ENCODE assay signal across 11 cellular contexts in genomic region chr20:51752343-51752951, GRCh38. TPM values are rescaled to one million over a fixed set of nuclear protein-coding genes. Genes with fewer than 3 reads are reported as not detected.
DNase-seq lines count a peak whose midpoint lies in the region; ATAC-seq, FAIRE-seq and TF ChIP-seq lines count a peak whose summit lies in the region.
"Had no signal": no experiment of that assay in that cellular context is flagged by ENCODE, and none has a peak within 500 bp of the region (broad histone marks: within the 10 kb centered on the region; RNA-seq: fewer than 3 reads in every experiment).

No MANE protein-coding gene starts in this region.

- no peaks in the 10 kb centered on the region for H3K9me2 ChIP-seq in PC-3 (replicated peaks; ENCODE audit: low read length)

- POLR2A ChIA-PET in AG04450 (lab: Yijun Ruan, JAX) (interaction anchor here (0.6 to 1.0 kb wide), 3 partner anchors 9 to 21 kb away, joined by 3 to 6 read pairs (median 3); no protein-coding TSS in a partner anchor), PC-3 (lab: Charles Lee; ENCODE audit: unreplicated experiment) (interaction anchor here (0.6 to 1.0 kb wide), 3 partner anchors 13 to 59 kb away, joined by 3 to 7 read pairs (median 3); no protein-coding TSS in a partner anchor), endothelial cell of umbilical vein (lab: Charles Lee) (interaction anchor here (0.6 kb wide), 1 partner anchor 163 kb away, joined by 3 read pairs; no protein-coding TSS in a partner anchor)
- POLR2A ChIA-PET in activated CD4-positive, alpha-beta T cell treated with anti-CD3 and anti-CD28 coated beads, Interleukin-2, amount 10 ng/mL, durations not matched to agents 7 days and 5 days (lab: Charles Lee) = no interaction called here

- intact Hi-C loops in PC-3 (cut with micrococcal nuclease) = loop anchor here (1.0 to 5.0 kb wide), 7 partner anchors 8 to 190 kb away; partner anchors contain the start of gene SALL4
- intact Hi-C loops in endothelial cell of umbilical vein (cut with micrococcal nuclease) = loop anchor here (1.0 to 5.0 kb wide), 6 partner anchors 9 to 180 kb away; no protein-coding TSS in a partner anchor

- peak; percentile 92 for FAIRE-seq in endothelial cell of umbilical vein (lab: Jason Lieb, UNC)
- FAIRE-seq: D721Med, K562 had no signal

- H3F3A ChIP-seq in PC-3 (ENCODE audit: low read length, unreplicated experiment) = peaks cover 8% of the 10 kb centered on the region

- H3K79me2 ChIP-seq in PC-3 (ENCODE audit: low read length) = peaks cover 72% of the 10 kb centered on the region
- H3K79me2 ChIP-seq in endothelial cell of umbilical vein (ENCODE audit: control insufficient read depth, insufficient read depth, low read length) = peaks cover 12% of the 10 kb centered on the region

- BruUV-seq in PC-3 (replicated peaks; lab: Mats Ljungman, UMichigan) (TSS peak; percentile 78), endothelial cell of umbilical vein (replicated peaks; lab: Mats Ljungman, UMichigan) (TSS peak; percentile 87)

- peak; percentile 42 for ATAC-seq in PC-3
- no peak for ATAC-seq in activated T-cell treated with anti-CD3 and anti-CD28 coated beads, Interleukin-2, amount 50 U/mL, for 4 hours
- ATAC-seq: K562 had no signal

- CTCF ChIA-PET in AG04450 (lab: Charles Lee) (interaction anchor here (0.6 to 1.2 kb wide), 4 partner anchors 8 to 48 kb away, joined by 3 to 12 read pairs (median 4); no protein-coding TSS in a partner anchor), PC-3 (lab: Charles Lee) (interaction anchor here (0.5 to 0.6 kb wide), 2 partner anchors 52 to 310 kb away, joined by 4 to 5 read pairs; no protein-coding TSS in a partner anchor), endothelial cell of umbilical vein (lab: Charles Lee) (interaction anchor here (0.7 to 1.8 kb wide), 6 partner anchors 9 to 331 kb away, joined by 3 to 8 read pairs (median 4); no protein-coding TSS in a partner anchor)
- CTCF ChIA-PET in activated CD4-positive, alpha-beta T cell treated with anti-CD3 and anti-CD28 coated beads, Interleukin-2, amount 10 ng/mL, durations not matched to agents 7 days and 5 days (lab: Charles Lee) = no interaction called here

- TF ChIP-seq CTCF in AG04450 (IDR thresholded peaks at IDR 0.05; ENCODE audit: low read depth, low read length) = no peak
- TF ChIP-seq CTCF in PC-3 (conservative IDR thresholded peaks at IDR 0.05; ENCODE audit: low read depth, low read length) = no peak
- TF ChIP-seq CTCF in endothelial cell of umbilical vein (IDR thresholded peaks at IDR 0.05; ENCODE audit: extremely low read depth in 1 of 2, insufficient read depth in 1 of 2, low read depth in 1 of 2, low read length in 2 of 2) = no peak

- H4K20me1 ChIP-seq in PC-3 (ENCODE audit: low read length) = no peaks in the 10 kb centered on the region
- no peaks in the 10 kb centered on the region for H4K20me1 ChIP-seq in endothelial cell of umbilical vein (replicated peaks; ENCODE audit: control insufficient read depth, extremely low read depth, insufficient read depth, low read length)

- no peak overlapping the region for H3K27ac Mint-ChIP-seq in activated CD4-positive, alpha-beta T cell treated with anti-CD3 and anti-CD28 coated beads, Interleukin-2, amount 10 ng/mL, durations not matched to agents 7 days and 5 days

- H3K9me3 ChIP-seq in AG04450 (ENCODE audit: control insufficient read depth, insufficient read depth, low read length) = no peaks in the 10 kb centered on the region
- no peaks in the 10 kb centered on the region for H3K9me3 ChIP-seq in PC-3 (ENCODE audit: low read length)
- no peaks in the 10 kb centered on the region for H3K9me3 ChIP-seq in endothelial cell of umbilical vein (replicated peaks; ENCODE audit: control insufficient read depth, insufficient read depth, low read length)

- H3K27me3 ChIP-seq in AG04450 (ENCODE audit: control insufficient read depth, insufficient read depth, low read length) = no peaks in the 10 kb centered on the region
- no peaks in the 10 kb centered on the region for H3K27me3 ChIP-seq in PC-3 (ENCODE audit: low read length)
- H3K27me3 ChIP-seq in endothelial cell of umbilical vein (ENCODE audit: control insufficient read depth in 2 of 2, insufficient read depth in 2 of 2, low read length in 2 of 2) = no peaks in the 10 kb centered on the region

- H3K36me3 ChIP-seq in PC-3 (ENCODE audit: low read depth, low read length) = no peaks in the 10 kb centered on the region
- no peaks in the 10 kb centered on the region for H3K36me3 ChIP-seq in endothelial cell of umbilical vein (ENCODE audit: control insufficient read depth in 2 of 2, extremely low read depth in 1 of 2, insufficient read depth in 2 of 2, low read length in 2 of 2)

- no peaks in the 10 kb centered on the region for H3K9me1 ChIP-seq in endothelial cell of umbilical vein (replicated peaks; ENCODE audit: control insufficient read depth, extremely low read depth, insufficient read depth, low read length)

- dilution Hi-C loops in endothelial cell of umbilical vein (cut with MboI; ENCODE audit: extremely low pct_ligation_motif_present, low sequenced_read_pairs) = no loop called here

- H2AFZ ChIP-seq in PC-3 (ENCODE audit: low read length) = no peak overlapping the region
- H2AFZ ChIP-seq in endothelial cell of umbilical vein (ENCODE audit: low read depth, low read length) = no peak overlapping the region

- no peaks in the 10 kb centered on the region for H3K36me3 Mint-ChIP-seq in activated T-cell treated with anti-CD3 and anti-CD28 coated beads, Interleukin-2, amount 50 U/mL, for 4 hours (ENCODE audit: insufficient read depth)
- H3K36me3 Mint-ChIP-seq in activated CD4-positive, alpha-beta T cell treated with anti-CD3 and anti-CD28 coated beads, Interleukin-2, amount 10 ng/mL, durations not matched to agents 7 days and 5 days (ENCODE audit: low read depth) = no peaks in the 10 kb centered on the region

- H3K9ac ChIP-seq in PC-3 (ENCODE audit: low read length) (peak overlapping the region; percentile 67), endothelial cell of umbilical vein (replicated peaks; ENCODE audit: extremely low read depth, insufficient read depth, low read length) (peak overlapping the region; percentile 80)

- H3K27me3 Mint-ChIP-seq in activated T-cell treated with anti-CD3 and anti-CD28 coated beads, Interleukin-2, amount 50 U/mL, for 4 hours (ENCODE audit: low read depth) = peaks cover 2% of the 10 kb centered on the region
- no peaks in the 10 kb centered on the region for H3K27me3 Mint-ChIP-seq in activated CD4-positive, alpha-beta T cell treated with anti-CD3 and anti-CD28 coated beads, Interleukin-2, amount 10 ng/mL, durations not matched to agents 7 days and 5 days

- H3K4me2 ChIP-seq in PC-3 (ENCODE audit: low read length) (peak overlapping the region; percentile 67), endothelial cell of umbilical vein (ENCODE audit: insufficient read depth, low read length) (peak overlapping the region; percentile 87)

- DNase-seq in AG04450 (ENCODE audit: low read depth, low spot score) = peak; percentile 69
- peak; percentile 97 for DNase-seq in PC-3
- peak; percentile 89 for DNase-seq in endothelial cell of umbilical vein (ENCODE audit: low read depth, low spot score)
- DNase-seq in myocyte (ENCODE audit: low read depth) = peak; percentile 68
- DNase-seq in effector CD8-positive, alpha-beta T cell (lab: John Stamatoyannopoulos, UW) = no peak
- no peak for DNase-seq in NCI-H128 (lab: John Stamatoyannopoulos, UW; ENCODE audit: unreplicated experiment)
- no peak for DNase-seq in activated T-cell treated with anti-CD3 and anti-CD28 coated beads, Interleukin-2, amount 50 U/mL, for 4 hours
- no peak for DNase-seq in activated CD4-positive, alpha-beta T cell treated with anti-CD3 and anti-CD28 coated beads, Interleukin-2, amount 10 ng/mL, durations not matched to agents 7 days and 5 days
- DNase-seq: cortex of kidney had no signal

- TF ChIP-seq POLR2A in endothelial cell of umbilical vein (IDR thresholded peaks at IDR 0.05; ENCODE audit: low read depth, low read length) = no peak

- H3K4me1 ChIP-seq in PC-3 (ENCODE audit: insufficient read depth, low read length) = peaks cover 54% of the 10 kb centered on the region
- peaks cover 37% of the 10 kb centered on the region for H3K4me1 ChIP-seq in endothelial cell of umbilical vein (ENCODE audit: control insufficient read depth, extremely low read depth, insufficient read depth, low read length)

- no peaks in the 10 kb centered on the region for H3K9me3 Mint-ChIP-seq in activated T-cell treated with anti-CD3 and anti-CD28 coated beads, Interleukin-2, amount 50 U/mL, for 4 hours
- H3K9me3 Mint-ChIP-seq in activated CD4-positive, alpha-beta T cell treated with anti-CD3 and anti-CD28 coated beads, Interleukin-2, amount 10 ng/mL, durations not matched to agents 7 days and 5 days = no peaks in the 10 kb centered on the region

- H3K4me3 ChIP-seq in AG04450 (ENCODE audit: low read depth, low read length) (peak overlapping the region; percentile 25), PC-3 (ENCODE audit: low read length) (peak overlapping the region; percentile 14; the same call in 1 of the 2 replicates), endothelial cell of umbilical vein (replicated peaks in 1 of 3; ENCODE audit: insufficient read depth in 1 of 3, low read depth in 1 of 3, low read length in 3 of 3) (peak overlapping the region in 1 of 3 experiments; percentile 34)
- H3K4me3 ChIP-seq: K562 had no signal

- H3K4me3 Mint-ChIP-seq in activated T-cell treated with anti-CD3 and anti-CD28 coated beads, Interleukin-2, amount 50 U/mL, for 4 hours = no peak overlapping the region
- no peak overlapping the region for H3K4me3 Mint-ChIP-seq in activated CD4-positive, alpha-beta T cell treated with anti-CD3 and anti-CD28 coated beads, Interleukin-2, amount 10 ng/mL, durations not matched to agents 7 days and 5 days

- H3K27ac ChIP-seq in AG04450 (ENCODE audit: low read depth, low read length) (peak overlapping the region; percentile 93), PC-3 (ENCODE audit: low read length) (peak overlapping the region; percentile 87), endothelial cell of umbilical vein (ENCODE audit: insufficient read depth, low read depth, low read length) (peak overlapping the region; percentile 94)

- peaks cover 3% of the 10 kb centered on the region for H3K4me1 Mint-ChIP-seq in activated T-cell treated with anti-CD3 and anti-CD28 coated beads, Interleukin-2, amount 50 U/mL, for 4 hours (ENCODE audit: low read depth)
- peaks cover 3% of the 10 kb centered on the region for H3K4me1 Mint-ChIP-seq in activated CD4-positive, alpha-beta T cell treated with anti-CD3 and anti-CD28 coated beads, Interleukin-2, amount 10 ng/mL, durations not matched to agents 7 days and 5 days

RNA-seq across cellular contexts. Expression of gene ATP9A, which starts 15.7 kb away (rescaled TPM):
- polyA plus RNA-seq in AG04450 (2011; rRNA removed) = 35.3 and 37.1 TPM in 2 replicates
- 95.4 and 107 TPM in 2 replicates for polyA minus RNA-seq in AG04450 (2011; rRNA and poly(A)+ RNA removed)
- total RNA-seq in PC-3 (2014; rRNA removed) = 31.3 and 34.6 TPM in 2 replicates
- total RNA-seq in endothelial cell of umbilical vein = 35.2 and 41.5 TPM in 2 replicates
- 18.5 and 20.9 TPM in 2 replicates for polyA plus RNA-seq in endothelial cell of umbilical vein
- polyA plus RNA-seq in endothelial cell of umbilical vein (2011; cell fraction: cytosol; rRNA removed) = 16.6 and 17.8 TPM in 2 replicates
- polyA plus RNA-seq in endothelial cell of umbilical vein (2011; cell fraction: nucleus; rRNA removed) = 25.9 and 26.1 TPM in 2 replicates
- 21.5 and 23.6 TPM in 2 replicates for polyA plus RNA-seq in endothelial cell of umbilical vein (2012)
- 85.7 and 89.7 TPM in 2 replicates for polyA minus RNA-seq in endothelial cell of umbilical vein
- 12.4 TPM for polyA minus RNA-seq in endothelial cell of umbilical vein (2011; cell fraction: cytosol; rRNA and poly(A)+ RNA removed)
- polyA minus RNA-seq in endothelial cell of umbilical vein (2011; cell fraction: nucleus; rRNA and poly(A)+ RNA removed) = 29.2 and 31.2 TPM in 2 replicates
- 7.6 and 13.3 TPM in 2 replicates for total RNA-seq in myocyte
- 21.3 TPM for polyA plus RNA-seq in myocyte (2012)
- 1 to 10 TPM in 2 of 3 donors, under 1 TPM in 1; 0.30 to 1.2 (median 1.0) TPM for total RNA-seq in activated T-cell treated with anti-CD3 and anti-CD28 coated beads, Interleukin-2, amount 50 U/mL, for 4 hours
- total RNA-seq in activated CD4-positive, alpha-beta T cell treated with anti-CD3 and anti-CD28 coated beads, Interleukin-2, amount 10 ng/mL, durations not matched to agents 7 days and 5 days = under 1 TPM; 0.21 to 0.50 TPM

RNA-seq across cellular contexts. Expression of gene SALL4, which starts 49.9 kb away (rescaled TPM):
- 0.46 and 0.57 TPM in 2 replicates for polyA plus RNA-seq in AG04450 (2011; rRNA removed)
- 0.28 and 0.56 TPM in 2 replicates for polyA minus RNA-seq in AG04450 (2011; rRNA and poly(A)+ RNA removed)
- total RNA-seq in PC-3 (2014; rRNA removed) = 1.7 and 3.1 TPM in 2 replicates
- 1.4 and 1.9 TPM in 2 replicates for total RNA-seq in endothelial cell of umbilical vein
- polyA plus RNA-seq in endothelial cell of umbilical vein = 0.67 and 1.3 TPM in 2 replicates
- 0.28 and 0.48 TPM in 2 replicates for polyA plus RNA-seq in endothelial cell of umbilical vein (2011; cell fraction: cytosol; rRNA removed)
- polyA plus RNA-seq in endothelial cell of umbilical vein (2011; cell fraction: nucleus; rRNA removed) = 6.5 and 6.8 TPM in 2 replicates
- 0.51 and 1.00 TPM in 2 replicates for polyA plus RNA-seq in endothelial cell of umbilical vein (2012)
- 0.98 and 3.3 TPM in 2 replicates for polyA minus RNA-seq in endothelial cell of umbilical vein
- 1.5 TPM for polyA minus RNA-seq in endothelial cell of umbilical vein (2011; cell fraction: cytosol; rRNA and poly(A)+ RNA removed)
- 1.4 and 2.7 TPM in 2 replicates for polyA minus RNA-seq in endothelial cell of umbilical vein (2011; cell fraction: nucleus; rRNA and poly(A)+ RNA removed)
- not detected in 2 replicates for total RNA-seq in myocyte
- 0.14 TPM for polyA plus RNA-seq in myocyte (2012)
- total RNA-seq in activated T-cell treated with anti-CD3 and anti-CD28 coated beads, Interleukin-2, amount 50 U/mL, for 4 hours = under 1 TPM; 0.08 to 0.22 (median 0.15) TPM
- under 1 TPM in 1 of 2 experiments, not detected in 1; 0.17 TPM for total RNA-seq in activated CD4-positive, alpha-beta T cell treated with anti-CD3 and anti-CD28 coated beads, Interleukin-2, amount 10 ng/mL, durations not matched to agents 7 days and 5 days

Comparison
In these comparisons a context has a peak if more than half of its experiments do, and no peak if none do; other contexts are left out.
1. DNase-seq: peak in AG04450 (single experiment), PC-3 (single experiment), endothelial cell of umbilical vein (single experiment) and myocyte (single experiment); none in effector CD8-positive, alpha-beta T cell (single experiment), NCI-H128 (single experiment), activated T-cell treated with anti-CD3 and anti-CD28 coated beads, Interleukin-2, amount 50 U/mL, for 4 hours (single experiment) and activated CD4-positive, alpha-beta T cell treated with anti-CD3 and anti-CD28 coated beads, Interleukin-2, amount 10 ng/mL, durations not matched to agents 7 days and 5 days (single experiment).
2. Peak in every context shown above with its lines, with median percentiles within 50 percentile points of each other: H3K27ac ChIP-seq.